1 cellular context compared by ENCODE assay signal in the genomic region with DNA sequence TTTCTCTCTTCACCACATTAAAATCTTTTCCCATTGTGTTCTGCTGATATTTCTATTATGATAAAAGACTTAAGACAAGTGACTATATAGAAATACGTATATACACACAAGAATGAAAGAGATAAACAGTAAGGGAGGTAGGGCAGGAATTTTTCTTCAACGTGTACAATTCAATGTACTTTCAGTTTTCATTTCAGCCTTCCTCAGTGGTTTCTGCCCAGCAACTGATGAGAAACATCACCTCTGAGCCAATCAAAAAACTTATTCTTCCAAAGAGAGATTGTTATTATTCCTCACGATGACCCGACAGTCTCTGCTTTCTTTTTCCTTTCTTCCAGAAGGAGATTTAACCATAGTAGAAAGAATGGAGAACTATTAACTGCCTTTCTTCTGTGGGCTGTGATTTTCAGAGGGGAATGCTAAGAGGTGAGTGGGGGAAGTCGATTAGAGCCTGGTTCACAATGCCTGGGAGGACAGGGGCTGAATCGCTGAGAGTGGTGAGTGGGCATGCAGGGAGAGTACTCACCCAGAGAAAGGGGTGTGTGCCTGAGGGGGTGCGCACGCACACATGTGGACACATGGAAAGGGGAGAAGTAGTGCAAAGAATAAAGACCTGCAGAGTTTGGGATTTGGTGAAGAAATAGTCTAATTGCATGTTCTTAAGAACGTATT.
TF ChIP-seq lines count a peak whose summit lies in the region.

Gene BTN3A1, plus strand, starts transcription at position 289 of the 672 bp plus-strand sequence. CDS start 3,289 bp downstream, outside the sequence.

TF ChIP-seq in K562, 482 proteins besides CTCF, POLR2A, EP300 and RAD21 (continued from another document and continues in another):
- TF ChIP-seq, protein P1, sequence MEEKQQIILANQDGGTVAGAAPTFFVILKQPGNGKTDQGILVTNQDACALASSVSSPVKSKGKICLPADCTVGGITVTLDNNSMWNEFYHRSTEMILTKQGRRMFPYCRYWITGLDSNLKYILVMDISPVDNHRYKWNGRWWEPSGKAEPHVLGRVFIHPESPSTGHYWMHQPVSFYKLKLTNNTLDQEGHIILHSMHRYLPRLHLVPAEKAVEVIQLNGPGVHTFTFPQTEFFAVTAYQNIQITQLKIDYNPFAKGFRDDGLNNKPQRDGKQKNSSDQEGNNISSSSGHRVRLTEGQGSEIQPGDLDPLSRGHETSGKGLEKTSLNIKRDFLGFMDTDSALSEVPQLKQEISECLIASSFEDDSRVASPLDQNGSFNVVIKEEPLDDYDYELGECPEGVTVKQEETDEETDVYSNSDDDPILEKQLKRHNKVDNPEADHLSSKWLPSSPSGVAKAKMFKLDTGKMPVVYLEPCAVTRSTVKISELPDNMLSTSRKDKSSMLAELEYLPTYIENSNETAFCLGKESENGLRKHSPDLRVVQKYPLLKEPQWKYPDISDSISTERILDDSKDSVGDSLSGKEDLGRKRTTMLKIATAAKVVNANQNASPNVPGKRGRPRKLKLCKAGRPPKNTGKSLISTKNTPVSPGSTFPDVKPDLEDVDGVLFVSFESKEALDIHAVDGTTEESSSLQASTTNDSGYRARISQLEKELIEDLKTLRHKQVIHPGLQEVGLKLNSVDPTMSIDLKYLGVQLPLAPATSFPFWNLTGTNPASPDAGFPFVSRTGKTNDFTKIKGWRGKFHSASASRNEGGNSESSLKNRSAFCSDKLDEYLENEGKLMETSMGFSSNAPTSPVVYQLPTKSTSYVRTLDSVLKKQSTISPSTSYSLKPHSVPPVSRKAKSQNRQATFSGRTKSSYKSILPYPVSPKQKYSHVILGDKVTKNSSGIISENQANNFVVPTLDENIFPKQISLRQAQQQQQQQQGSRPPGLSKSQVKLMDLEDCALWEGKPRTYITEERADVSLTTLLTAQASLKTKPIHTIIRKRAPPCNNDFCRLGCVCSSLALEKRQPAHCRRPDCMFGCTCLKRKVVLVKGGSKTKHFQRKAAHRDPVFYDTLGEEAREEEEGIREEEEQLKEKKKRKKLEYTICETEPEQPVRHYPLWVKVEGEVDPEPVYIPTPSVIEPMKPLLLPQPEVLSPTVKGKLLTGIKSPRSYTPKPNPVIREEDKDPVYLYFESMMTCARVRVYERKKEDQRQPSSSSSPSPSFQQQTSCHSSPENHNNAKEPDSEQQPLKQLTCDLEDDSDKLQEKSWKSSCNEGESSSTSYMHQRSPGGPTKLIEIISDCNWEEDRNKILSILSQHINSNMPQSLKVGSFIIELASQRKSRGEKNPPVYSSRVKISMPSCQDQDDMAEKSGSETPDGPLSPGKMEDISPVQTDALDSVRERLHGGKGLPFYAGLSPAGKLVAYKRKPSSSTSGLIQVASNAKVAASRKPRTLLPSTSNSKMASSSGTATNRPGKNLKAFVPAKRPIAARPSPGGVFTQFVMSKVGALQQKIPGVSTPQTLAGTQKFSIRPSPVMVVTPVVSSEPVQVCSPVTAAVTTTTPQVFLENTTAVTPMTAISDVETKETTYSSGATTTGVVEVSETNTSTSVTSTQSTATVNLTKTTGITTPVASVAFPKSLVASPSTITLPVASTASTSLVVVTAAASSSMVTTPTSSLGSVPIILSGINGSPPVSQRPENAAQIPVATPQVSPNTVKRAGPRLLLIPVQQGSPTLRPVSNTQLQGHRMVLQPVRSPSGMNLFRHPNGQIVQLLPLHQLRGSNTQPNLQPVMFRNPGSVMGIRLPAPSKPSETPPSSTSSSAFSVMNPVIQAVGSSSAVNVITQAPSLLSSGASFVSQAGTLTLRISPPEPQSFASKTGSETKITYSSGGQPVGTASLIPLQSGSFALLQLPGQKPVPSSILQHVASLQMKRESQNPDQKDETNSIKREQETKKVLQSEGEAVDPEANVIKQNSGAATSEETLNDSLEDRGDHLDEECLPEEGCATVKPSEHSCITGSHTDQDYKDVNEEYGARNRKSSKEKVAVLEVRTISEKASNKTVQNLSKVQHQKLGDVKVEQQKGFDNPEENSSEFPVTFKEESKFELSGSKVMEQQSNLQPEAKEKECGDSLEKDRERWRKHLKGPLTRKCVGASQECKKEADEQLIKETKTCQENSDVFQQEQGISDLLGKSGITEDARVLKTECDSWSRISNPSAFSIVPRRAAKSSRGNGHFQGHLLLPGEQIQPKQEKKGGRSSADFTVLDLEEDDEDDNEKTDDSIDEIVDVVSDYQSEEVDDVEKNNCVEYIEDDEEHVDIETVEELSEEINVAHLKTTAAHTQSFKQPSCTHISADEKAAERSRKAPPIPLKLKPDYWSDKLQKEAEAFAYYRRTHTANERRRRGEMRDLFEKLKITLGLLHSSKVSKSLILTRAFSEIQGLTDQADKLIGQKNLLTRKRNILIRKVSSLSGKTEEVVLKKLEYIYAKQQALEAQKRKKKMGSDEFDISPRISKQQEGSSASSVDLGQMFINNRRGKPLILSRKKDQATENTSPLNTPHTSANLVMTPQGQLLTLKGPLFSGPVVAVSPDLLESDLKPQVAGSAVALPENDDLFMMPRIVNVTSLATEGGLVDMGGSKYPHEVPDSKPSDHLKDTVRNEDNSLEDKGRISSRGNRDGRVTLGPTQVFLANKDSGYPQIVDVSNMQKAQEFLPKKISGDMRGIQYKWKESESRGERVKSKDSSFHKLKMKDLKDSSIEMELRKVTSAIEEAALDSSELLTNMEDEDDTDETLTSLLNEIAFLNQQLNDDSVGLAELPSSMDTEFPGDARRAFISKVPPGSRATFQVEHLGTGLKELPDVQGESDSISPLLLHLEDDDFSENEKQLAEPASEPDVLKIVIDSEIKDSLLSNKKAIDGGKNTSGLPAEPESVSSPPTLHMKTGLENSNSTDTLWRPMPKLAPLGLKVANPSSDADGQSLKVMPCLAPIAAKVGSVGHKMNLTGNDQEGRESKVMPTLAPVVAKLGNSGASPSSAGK (IDR thresholded peaks at IDR 0.05) = peak; percentile 9; the same call in 1 of the 2 replicates
- TF ChIP-seq ZNF740 (CRISPR knock-in tag; IDR thresholded peaks at IDR 0.05) (peak; percentile 41; the same call in 1 of the 2 replicates), ZNF740 (tag; IDR thresholded peaks at IDR 0.05) (no peak), L3MBTL2 (IDR thresholded peaks at IDR 0.05) (peak; percentile 39; the same call in 1 of the 2 replicates), ATF1 (CRISPR knock-in tag; IDR thresholded peaks at IDR 0.05) (no peak), ATF1 (tag; IDR thresholded peaks at IDR 0.05) (peak; percentile 96), TBL1XR1 (IDR thresholded peaks at IDR 0.05; ENCODE audit: low read length in 2 of 2) (peak in 1 of 2 experiments; percentile 14; a peak in 1 of 4 replicates), MTA1 (IDR thresholded peaks at IDR 0.05; ENCODE audit: borderline replicate concordance) (no peak), ZNF445 (CRISPR knock-in tag; IDR thresholded peaks at IDR 0.05; ENCODE audit: low read depth) (no peak), GATAD2A (IDR thresholded peaks at IDR 0.05) (no peak), VEZF1 (CRISPR knock-in tag; IDR thresholded peaks at IDR 0.05) (peak; percentile 45; the same call in 1 of the 2 replicates), GTF2E2 (tag; IDR thresholded peaks at IDR 0.05) (no peak), POLR2H (tag; IDR thresholded peaks at IDR 0.05; ENCODE audit: low read depth) (peak; percentile 60; the same call in 1 of the 2 replicates), ZBTB26 (CRISPR knock-in tag; IDR thresholded peaks at IDR 0.05) (0 out of 2 replicates have a peak, but pooled peaks have one; percentile 16), MEF2D (tag; conservative IDR thresholded peaks at IDR 0.05; ENCODE audit: low read depth) (0 out of 2 replicates have a peak, but pooled peaks have one; percentile 32), HDAC3 (IDR thresholded peaks at IDR 0.05; ENCODE audit: borderline replicate concordance, partially characterized antibody) (peak; percentile 60), STAT6 (CRISPR knock-in tag; IDR thresholded peaks at IDR 0.05) (peak; percentile 76; the same call in 1 of the 2 replicates), FOXO4 (CRISPR knock-in tag; IDR thresholded peaks at IDR 0.05) (no peak), KLF16 (IDR thresholded peaks at IDR 0.05) (0 out of 2 replicates have a peak, but pooled peaks have one; percentile 2), PHF8 (IDR thresholded peaks at IDR 0.05; ENCODE audit: borderline replicate concordance, low read length) (peak; percentile 26; the same call in 1 of the 2 replicates)
- TF ChIP-seq, protein P2, sequence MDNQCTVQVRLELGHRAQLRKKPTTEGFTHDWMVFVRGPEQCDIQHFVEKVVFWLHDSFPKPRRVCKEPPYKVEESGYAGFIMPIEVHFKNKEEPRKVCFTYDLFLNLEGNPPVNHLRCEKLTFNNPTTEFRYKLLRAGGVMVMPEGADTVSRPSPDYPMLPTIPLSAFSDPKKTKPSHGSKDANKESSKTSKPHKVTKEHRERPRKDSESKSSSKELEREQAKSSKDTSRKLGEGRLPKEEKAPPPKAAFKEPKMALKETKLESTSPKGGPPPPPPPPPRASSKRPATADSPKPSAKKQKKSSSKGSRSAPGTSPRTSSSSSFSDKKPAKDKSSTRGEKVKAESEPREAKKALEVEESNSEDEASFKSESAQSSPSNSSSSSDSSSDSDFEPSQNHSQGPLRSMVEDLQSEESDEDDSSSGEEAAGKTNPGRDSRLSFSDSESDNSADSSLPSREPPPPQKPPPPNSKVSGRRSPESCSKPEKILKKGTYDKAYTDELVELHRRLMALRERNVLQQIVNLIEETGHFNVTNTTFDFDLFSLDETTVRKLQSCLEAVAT (IDR thresholded peaks at IDR 0.05) = peak in 1 of 2 experiments; percentile 60; a peak in 1 of 4 replicates
- TF ChIP-seq, protein P3, sequence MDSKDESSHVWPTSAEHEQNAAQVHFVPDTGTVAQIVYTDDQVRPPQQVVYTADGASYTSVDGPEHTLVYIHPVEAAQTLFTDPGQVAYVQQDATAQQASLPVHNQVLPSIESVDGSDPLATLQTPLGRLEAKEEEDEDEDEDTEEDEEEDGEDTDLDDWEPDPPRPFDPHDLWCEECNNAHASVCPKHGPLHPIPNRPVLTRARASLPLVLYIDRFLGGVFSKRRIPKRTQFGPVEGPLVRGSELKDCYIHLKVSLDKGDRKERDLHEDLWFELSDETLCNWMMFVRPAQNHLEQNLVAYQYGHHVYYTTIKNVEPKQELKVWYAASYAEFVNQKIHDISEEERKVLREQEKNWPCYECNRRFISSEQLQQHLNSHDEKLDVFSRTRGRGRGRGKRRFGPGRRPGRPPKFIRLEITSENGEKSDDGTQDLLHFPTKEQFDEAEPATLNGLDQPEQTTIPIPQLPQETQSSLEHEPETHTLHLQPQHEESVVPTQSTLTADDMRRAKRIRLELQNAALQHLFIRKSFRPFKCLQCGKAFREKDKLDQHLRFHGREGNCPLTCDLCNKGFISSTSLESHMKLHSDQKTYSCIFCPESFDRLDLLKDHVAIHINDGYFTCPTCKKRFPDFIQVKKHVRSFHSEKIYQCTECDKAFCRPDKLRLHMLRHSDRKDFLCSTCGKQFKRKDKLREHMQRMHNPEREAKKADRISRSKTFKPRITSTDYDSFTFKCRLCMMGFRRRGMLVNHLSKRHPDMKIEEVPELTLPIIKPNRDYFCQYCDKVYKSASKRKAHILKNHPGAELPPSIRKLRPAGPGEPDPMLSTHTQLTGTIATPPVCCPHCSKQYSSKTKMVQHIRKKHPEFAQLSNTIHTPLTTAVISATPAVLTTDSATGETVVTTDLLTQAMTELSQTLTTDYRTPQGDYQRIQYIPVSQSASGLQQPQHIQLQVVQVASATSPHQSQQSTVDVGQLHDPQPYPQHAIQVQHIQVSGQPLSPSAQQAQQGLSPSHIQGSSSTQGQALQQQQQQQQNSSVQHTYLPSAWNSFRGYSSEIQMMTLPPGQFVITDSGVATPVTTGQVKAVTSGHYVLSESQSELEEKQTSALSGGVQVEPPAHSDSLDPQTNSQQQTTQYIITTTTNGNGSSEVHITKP (IDR thresholded peaks at IDR 0.05; ENCODE audit: partially characterized antibody) = peak; percentile 14
